ENCODE assay signal across 8 cellular contexts in the genomic region with DNA sequence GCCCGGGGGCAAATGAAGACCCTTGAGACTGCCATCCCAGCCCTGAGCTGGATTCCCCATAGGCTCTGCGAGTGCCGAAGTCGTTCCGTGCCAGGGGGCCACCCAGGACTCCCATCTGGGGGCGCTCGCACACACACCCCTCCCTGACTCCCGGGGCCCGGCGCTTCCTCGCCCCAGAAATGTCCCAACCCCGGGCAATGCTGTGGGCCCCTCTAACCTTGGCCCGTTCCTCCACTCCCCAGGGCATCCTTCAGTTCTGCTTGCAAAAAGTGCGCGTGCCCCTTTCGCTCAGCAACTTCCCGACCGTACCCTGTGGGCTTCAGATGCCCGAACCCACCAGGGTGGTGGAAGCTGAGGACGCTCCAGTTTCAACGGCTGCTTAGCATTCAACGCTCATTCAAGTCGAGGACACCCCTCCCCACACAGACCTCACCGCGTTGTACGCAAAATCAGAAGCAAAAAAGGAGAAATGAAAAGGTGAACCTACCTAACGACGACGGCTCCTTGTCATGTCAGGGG. TPM values are rescaled to one million over a fixed set of nuclear protein-coding genes. Genes with fewer than 3 reads are reported as not detected.
DNase-seq lines count a peak whose midpoint lies in the region; ATAC-seq and TF ChIP-seq lines count a peak whose summit lies in the region.

No MANE protein-coding gene starts in this region.

- TF ChIP-seq POLR2A in gastroesophageal sphincter (IDR thresholded peaks at IDR 0.05) = no peak
- no peak for TF ChIP-seq POLR2A in ovary (IDR thresholded peaks at IDR 0.05)

- WGBS in gastroesophageal sphincter (ENCODE audit: low coverage in 1 of 2), 2 donors = 0% methylated on average over 3 of the region's 29 CpGs; no CpG with 5 or more reads in 1 of the 2 donors
- 3 to 6% (median 6%) methylated on average over 29 of the region's 29 CpGs for WGBS in ovary, 3 donors

- intact Hi-C loops in ovary (cut with DNase I) = no loop called here

- DNase-seq in activated CD8-positive, alpha-beta memory T cell treated with anti-CD3 and anti-CD28 coated beads, Interleukin-2, amount 50 U/mL, for 48 hours = peak; percentile 78
- DNase-seq in ovary (peak in 4 of 5 donors; percentile 21 to 54 (median 26)), cerebellum (ENCODE audit: low spot score) (no peak), NCI-H2196 (lab: John Stamatoyannopoulos, UW; ENCODE audit: unreplicated experiment) (no peak)

- H3K4me1 ChIP-seq in gastroesophageal sphincter = peaks cover 0 to 37% (median 6%) of the 10 kb centered on the region in 3 donors
- no peaks in the 10 kb centered on the region for H3K4me1 ChIP-seq in ovary (ENCODE audit: insufficient read depth)

- TF ChIP-seq EP300 in gastroesophageal sphincter (IDR thresholded peaks at IDR 0.05) (no peak), ovary (IDR thresholded peaks at IDR 0.05) (no peak)

- peak overlapping the region; percentile 12 to 62 for H3K4me3 ChIP-seq in gastroesophageal sphincter
- H3K4me3 ChIP-seq in ovary = peak overlapping the region; percentile 64

- peak in 1 of 4 experiments; percentile 16 for TF ChIP-seq CTCF in gastroesophageal sphincter (IDR thresholded peaks at IDR 0.05)
- TF ChIP-seq CTCF in ovary (IDR thresholded peaks at IDR 0.05) = no peak

- H3K27me3 ChIP-seq in gastroesophageal sphincter = peaks cover 47% of the 10 kb centered on the region
- no peaks in the 10 kb centered on the region for H3K27me3 ChIP-seq in ovary

- H3K27ac ChIP-seq in gastroesophageal sphincter = peak overlapping the region in 3 of 4 donors; percentile 55 to 68 (median 62)
- H3K27ac ChIP-seq in ovary = peak overlapping the region in 1 of 2 donors; percentile 38

- H3K9me3 ChIP-seq in gastroesophageal sphincter (no peaks in the 10 kb centered on the region), ovary (no peaks in the 10 kb centered on the region)

- ATAC-seq in GM18867 (IDR thresholded peaks at IDR 0.05; ENCODE audit: unreplicated experiment) = peak; percentile 60
- ATAC-seq in HG03196 (IDR thresholded peaks at IDR 0.05; ENCODE audit: unreplicated experiment) = peak; percentile 32
- no peak for ATAC-seq in gastroesophageal sphincter
- ATAC-seq in HG03469 (IDR thresholded peaks at IDR 0.05; ENCODE audit: unreplicated experiment) = no peak

- H3K36me3 ChIP-seq in gastroesophageal sphincter (no peaks in the 10 kb centered on the region), ovary (no peaks in the 10 kb centered on the region)

RNA-seq across cellular contexts. Expression of a gene that starts 25.4 kb away (rescaled TPM):
- total RNA-seq in gastroesophageal sphincter (10 to 100 TPM in 1 of 4 donors, 1 to 10 TPM in 3; 1.7 to 14.9 (median 4.2) TPM), ovary (10 to 100 TPM in 1 of 7 donors, 1 to 10 TPM in 6; 1.1 to 14.4 (median 4.5) TPM), cerebellum (34.9 TPM)
- 1 to 10 TPM; 3.6 to 8.1 TPM for polyA plus RNA-seq in ovary

Comparison
In these comparisons a context has a peak if more than half of its experiments do, and no peak if none do; other contexts are left out.
1. ATAC-seq: peak in GM18867 (single experiment) and HG03196 (single experiment); none in gastroesophageal sphincter (single experiment) and HG03469 (single experiment).
2. DNase-seq: peak in activated CD8-positive, alpha-beta memory T cell treated with anti-CD3 and anti-CD28 coated beads, Interleukin-2, amount 50 U/mL, for 48 hours (single experiment) and ovary (4 of 5); none in cerebellum (single experiment) and NCI-H2196 (single experiment).